18 cellular contexts compared by ENCODE assay signal in the genomic region with DNA sequence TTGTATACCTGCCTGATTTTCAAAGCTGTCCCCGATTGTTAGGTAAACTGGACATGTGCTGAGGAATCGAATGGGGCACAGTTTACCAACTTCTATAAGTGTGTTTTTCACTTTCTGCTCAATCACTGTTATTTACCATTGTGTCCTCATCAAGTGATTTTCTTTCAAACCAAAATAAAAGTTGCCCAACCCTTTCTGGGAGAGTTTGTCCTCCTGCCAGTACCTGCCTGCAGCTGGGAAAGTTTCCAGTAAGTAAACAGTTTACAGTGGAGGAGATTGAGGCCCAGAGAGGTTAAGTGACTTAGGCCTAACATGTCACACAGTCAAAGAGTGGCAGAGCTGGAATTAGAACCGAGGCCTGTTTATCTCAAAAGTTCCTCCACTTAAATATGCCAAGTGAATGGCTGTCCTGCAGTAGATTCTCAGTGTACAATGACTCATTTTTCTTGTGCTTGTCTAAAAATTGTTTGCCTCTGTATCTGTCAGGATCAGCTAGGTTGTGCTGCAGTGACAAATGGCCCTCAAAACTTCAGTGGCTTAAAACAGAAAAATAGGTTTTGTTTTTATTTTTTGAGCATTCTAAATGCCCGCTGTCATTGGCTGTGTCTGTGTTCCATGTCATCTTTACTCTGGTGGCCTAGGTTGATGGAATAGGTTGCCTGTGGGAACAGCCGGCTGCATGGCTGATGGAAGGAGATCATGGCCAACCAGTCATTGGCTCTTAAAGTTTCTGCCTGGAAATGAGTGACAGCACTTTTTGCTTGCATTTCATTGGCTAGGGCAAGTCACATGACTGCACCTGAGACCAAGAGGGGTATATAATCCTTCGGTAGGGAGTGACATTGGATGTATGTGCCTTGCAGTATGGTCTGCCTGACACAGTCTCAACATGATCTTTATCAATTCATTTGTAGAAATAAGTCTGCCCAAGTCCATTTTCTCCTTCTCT.
DNase-seq lines count a peak whose midpoint lies in the region; ATAC-seq, FAIRE-seq and TF ChIP-seq lines count a peak whose summit lies in the region.
"Had no signal": no experiment of that assay in that cellular context is flagged by ENCODE, and none has a peak within 500 bp of the region (broad histone marks: within the 10 kb centered on the region; RNA-seq: fewer than 3 reads in every experiment).

No MANE protein-coding gene starts in this region.

- H3K4me3 Mint-ChIP-seq in endothelial cell (ENCODE audit: unreplicated experiment), result peak overlapping the region; percentile 56
- H3K4me3 Mint-ChIP-seq in activated CD8-positive, alpha-beta memory T cell treated with anti-CD3 and anti-CD28 coated beads, Interleukin-2, amount 10 ng/mL, durations not matched to agents 7 days and 5 days, result no peak overlapping the region
- H3K4me3 Mint-ChIP-seq: activated CD4-positive, alpha-beta memory T cell treated with anti-CD3 and anti-CD28 coated beads, Interleukin-2, amount 10 ng/mL, durations not matched to agents 7 days and 5 days; mesothelial cell of epicardium had no signal

- no peak overlapping the region for H2AK5ac ChIP-seq in mesenchymal stem cell (ENCODE audit: low read length, severe bottlenecking)

- ATAC-seq in A549, result no peak
- ATAC-seq in activated CD8-positive, alpha-beta memory T cell treated with anti-CD3 and anti-CD28 coated beads, Interleukin-2, amount 10 ng/mL, durations not matched to agents 7 days and 5 days, result no peak

- H2BK120ac ChIP-seq in mesenchymal stem cell (ENCODE audit: low read depth, low read length), result no peak overlapping the region

- peaks cover 16% of the 10 kb centered on the region for H3K4me1 Mint-ChIP-seq in endothelial cell (ENCODE audit: unreplicated experiment)
- H3K4me1 Mint-ChIP-seq in activated CD8-positive, alpha-beta memory T cell treated with anti-CD3 and anti-CD28 coated beads, Interleukin-2, amount 10 ng/mL, durations not matched to agents 7 days and 5 days, result no peaks in the 10 kb centered on the region
- H3K4me1 Mint-ChIP-seq: mesothelial cell of epicardium had no signal

- H3K9ac ChIP-seq in mesenchymal stem cell (ENCODE audit: low read length), result no peak overlapping the region
- H3K9ac ChIP-seq: parathyroid adenoma had no signal

- H3K27me3 ChIP-seq in mesenchymal stem cell (ENCODE audit: control insufficient read depth in 1 of 2, insufficient read depth in 1 of 2, low read length in 2 of 2), result no peaks in the 10 kb centered on the region
- H3K27me3 ChIP-seq: brain microvascular endothelial cell had no signal

- H3K4me3 ChIP-seq in A549 (no peak overlapping the region), mesenchymal stem cell (ENCODE audit: insufficient read depth in 1 of 2, low read depth in 1 of 2, low read length in 2 of 2) (no peak overlapping the region)

- H3K9me3 Mint-ChIP-seq in endothelial cell (ENCODE audit: unreplicated experiment), result no peaks in the 10 kb centered on the region
- no peaks in the 10 kb centered on the region for H3K9me3 Mint-ChIP-seq in activated CD8-positive, alpha-beta memory T cell treated with anti-CD3 and anti-CD28 coated beads, Interleukin-2, amount 10 ng/mL, durations not matched to agents 7 days and 5 days (ENCODE audit: low read depth)

- CTCF ChIA-PET in A549 (lab: Yijun Ruan, JAX), result no interaction called here
- CTCF ChIA-PET in activated CD8-positive, alpha-beta memory T cell treated with anti-CD3 and anti-CD28 coated beads, Interleukin-2, amount 10 ng/mL, durations not matched to agents 7 days and 5 days (lab: Charles Lee), result no interaction called here

- TF ChIP-seq CTCF in A549 (IDR thresholded peaks at IDR 0.05) (no peak), endothelial cell (IDR thresholded peaks at IDR 0.05; ENCODE audit: unreplicated experiment) (no peak)

- H3K36me3 Mint-ChIP-seq in endothelial cell (ENCODE audit: low read depth, unreplicated experiment), result peaks cover 26% of the 10 kb centered on the region
- peaks cover 13% of the 10 kb centered on the region for H3K36me3 Mint-ChIP-seq in activated CD8-positive, alpha-beta memory T cell treated with anti-CD3 and anti-CD28 coated beads, Interleukin-2, amount 10 ng/mL, durations not matched to agents 7 days and 5 days

- no peak overlapping the region for H3K18ac ChIP-seq in mesenchymal stem cell (ENCODE audit: low read depth in 1 of 2, low read length in 2 of 2)

- no peak overlapping the region for H2AFZ ChIP-seq in mesenchymal stem cell (ENCODE audit: low read depth, low read length)
- H2AFZ ChIP-seq: parathyroid adenoma had no signal

- H2BK15ac ChIP-seq in mesenchymal stem cell (ENCODE audit: low read depth, poor library complexity, severe bottlenecking), result no peak overlapping the region

- peaks cover 5% of the 10 kb centered on the region for H3K27me3 Mint-ChIP-seq in endothelial cell (ENCODE audit: unreplicated experiment)
- no peaks in the 10 kb centered on the region for H3K27me3 Mint-ChIP-seq in activated CD8-positive, alpha-beta memory T cell treated with anti-CD3 and anti-CD28 coated beads, Interleukin-2, amount 10 ng/mL, durations not matched to agents 7 days and 5 days
- H3K27me3 Mint-ChIP-seq: activated CD4-positive, alpha-beta memory T cell treated with anti-CD3 and anti-CD28 coated beads, Interleukin-2, amount 10 ng/mL, durations not matched to agents 7 days and 5 days had no signal

- no peak overlapping the region for H2BK5ac ChIP-seq in mesenchymal stem cell (ENCODE audit: low read depth, low read length, poor library complexity, severe bottlenecking)

- no peaks in the 10 kb centered on the region for H3K79me1 ChIP-seq in mesenchymal stem cell (replicated peaks; ENCODE audit: low read length, poor library complexity, severe bottlenecking)

- WGBS in A549 (ENCODE audit: missing lambda C conversion rate), result 85% methylated on average over 6 of the region's 6 CpGs
- WGBS in mesenchymal stem cell, result 85% methylated on average over 6 of the region's 6 CpGs

- TF ChIP-seq POLR2A in A549 (IDR thresholded peaks at IDR 0.05; ENCODE audit: low read length), result no peak

- no peak overlapping the region for H3K27ac Mint-ChIP-seq in endothelial cell (ENCODE audit: unreplicated experiment)
- no peak overlapping the region for H3K27ac Mint-ChIP-seq in activated CD8-positive, alpha-beta memory T cell treated with anti-CD3 and anti-CD28 coated beads, Interleukin-2, amount 10 ng/mL, durations not matched to agents 7 days and 5 days
- H3K27ac Mint-ChIP-seq: activated CD4-positive, alpha-beta memory T cell treated with anti-CD3 and anti-CD28 coated beads, Interleukin-2, amount 10 ng/mL, durations not matched to agents 7 days and 5 days; mesothelial cell of epicardium had no signal

- DNase-seq in A549 (ENCODE audit: low read depth in 1 of 2, low spot score in 1 of 2), result no peak
- DNase-seq in NAMALWA (ENCODE audit: low spot score), result peak; percentile 73
- DNase-seq in endothelial cell (ENCODE audit: low spot score), result no peak
- DNase-seq in mesenchymal stem cell, result peak; percentile 6
- DNase-seq in activated CD8-positive, alpha-beta memory T cell treated with anti-CD3 and anti-CD28 coated beads, Interleukin-2, amount 10 ng/mL, durations not matched to agents 7 days and 5 days, result no peak
- DNase-seq in SW 1271 (lab: John Stamatoyannopoulos, UW), result no peak
- DNase-seq in NCI-H1092 treated with DMSO at 0.1 percent for 48 hours (lab: John Stamatoyannopoulos, UW), result no peak
- no peak for DNase-seq in HT-29 (ENCODE audit: low spot score)
- DNase-seq: activated CD4-positive, alpha-beta memory T cell treated with anti-CD3 and anti-CD28 coated beads, Interleukin-2, amount 10 ng/mL, durations not matched to agents 7 days and 5 days; activated gamma-delta T cell; brain microvascular endothelial cell; DMS79 treated with DMSO at 0.1 percent for 48 hours; hypothalamus; MV-4-11 had no signal

- no peak overlapping the region for H3K4ac ChIP-seq in mesenchymal stem cell (ENCODE audit: low read depth in 1 of 2, low read length in 2 of 2)

- TF ChIP-seq EP300 in A549 (IDR thresholded peaks at IDR 0.05), result no peak

- H3K4me2 ChIP-seq in A549, result no peak overlapping the region
- H3K4me2 ChIP-seq in mesenchymal stem cell (ENCODE audit: low read length, poor library complexity, severe bottlenecking), result no peak overlapping the region

- H3K27ac ChIP-seq in A549 (no peak overlapping the region), mesenchymal stem cell (ENCODE audit: low read length, poor library complexity, severe bottlenecking) (no peak overlapping the region)
- H3K27ac ChIP-seq: brain microvascular endothelial cell, parathyroid adenoma had no signal

- TF ChIP-seq RAD21 in A549 (conservative IDR thresholded peaks at IDR 0.05 in 1 of 2, IDR thresholded peaks at IDR 0.05 in 1 of 2), result no peak

- H3K4me1 ChIP-seq in A549, result no peaks in the 10 kb centered on the region
- no peaks in the 10 kb centered on the region for H3K4me1 ChIP-seq in mesenchymal stem cell (ENCODE audit: control insufficient read depth, insufficient read depth, low read depth, low read length)
- H3K4me1 ChIP-seq: parathyroid adenoma had no signal

- no peak overlapping the region for H4K91ac ChIP-seq in mesenchymal stem cell (ENCODE audit: low read length)

- H2BK12ac ChIP-seq in mesenchymal stem cell (ENCODE audit: low read length in 2 of 2), result no peak overlapping the region

- POLR2A ChIA-PET in A549 (lab: Yijun Ruan, JAX), result no interaction called here

- H3K9me3 ChIP-seq in A549 (no peaks in the 10 kb centered on the region), mesenchymal stem cell (ENCODE audit: control insufficient read depth, low read length) (no peaks in the 10 kb centered on the region)

- no peak overlapping the region for H4K8ac ChIP-seq in mesenchymal stem cell (ENCODE audit: low read length)

- no peak overlapping the region for H3K14ac ChIP-seq in mesenchymal stem cell (ENCODE audit: low read length in 2 of 2)

- H3K36me3 ChIP-seq in mesenchymal stem cell (ENCODE audit: control insufficient read depth in 1 of 2, insufficient read depth in 2 of 2, low read depth in 1 of 2, low read length in 2 of 2), result no peaks in the 10 kb centered on the region
- H3K36me3 ChIP-seq: brain microvascular endothelial cell had no signal

- no peak overlapping the region for H3K23ac ChIP-seq in mesenchymal stem cell (ENCODE audit: low read length in 2 of 2)

- no peak for FAIRE-seq in A549 (lab: Jason Lieb, UNC)
- FAIRE-seq: endometrium, GM19239 had no signal

TF ChIP-seq in A549, 52 proteins besides CTCF, POLR2A, EP300 and RAD21:
- no peak for TF ChIP-seq JUNB (IDR thresholded peaks at IDR 0.05)
- TF ChIP-seq RFX5 (IDR thresholded peaks at IDR 0.05), result peak; percentile 91
- TF ChIP-seq GATA3 (IDR thresholded peaks at IDR 0.05; ENCODE audit: borderline replicate concordance), result no peak

Comparison
In these comparisons a context has a peak if more than half of its experiments do, and no peak if none do; other contexts are left out.
1. DNase-seq: peak in NAMALWA (single experiment) and mesenchymal stem cell (single experiment); none in A549 (0 of 2), endothelial cell (single experiment), activated CD8-positive, alpha-beta memory T cell treated with anti-CD3 and anti-CD28 coated beads, Interleukin-2, amount 10 ng/mL, durations not matched to agents 7 days and 5 days (single experiment), SW 1271 (0 of 2), NCI-H1092 treated with DMSO at 0.1 percent for 48 hours (single experiment) and HT-29 (single experiment).